ENCODE assay signal across 1 cellular context in genomic region chr6:138521800-138522199, GRCh38.
TF ChIP-seq lines count a peak whose summit lies in the region.

No MANE protein-coding gene starts in this region.

TF ChIP-seq in WTC11, 78 proteins besides CTCF, POLR2A, EP300 and RAD21 (continued from another document):
- TF ChIP-seq AFF4 (CRISPR knock-in tag; IDR thresholded peaks at IDR 0.05; ENCODE audit: borderline replicate concordance) = no peak
- TF ChIP-seq RELA (CRISPR knock-in tag; IDR thresholded peaks at IDR 0.05; ENCODE audit: borderline replicate concordance) = no peak
- TF ChIP-seq, protein P1, sequence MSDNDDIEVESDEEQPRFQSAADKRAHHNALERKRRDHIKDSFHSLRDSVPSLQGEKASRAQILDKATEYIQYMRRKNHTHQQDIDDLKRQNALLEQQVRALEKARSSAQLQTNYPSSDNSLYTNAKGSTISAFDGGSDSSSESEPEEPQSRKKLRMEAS (CRISPR knock-in tag; IDR thresholded peaks at IDR 0.05) = no peak
- TF ChIP-seq, protein P2, sequence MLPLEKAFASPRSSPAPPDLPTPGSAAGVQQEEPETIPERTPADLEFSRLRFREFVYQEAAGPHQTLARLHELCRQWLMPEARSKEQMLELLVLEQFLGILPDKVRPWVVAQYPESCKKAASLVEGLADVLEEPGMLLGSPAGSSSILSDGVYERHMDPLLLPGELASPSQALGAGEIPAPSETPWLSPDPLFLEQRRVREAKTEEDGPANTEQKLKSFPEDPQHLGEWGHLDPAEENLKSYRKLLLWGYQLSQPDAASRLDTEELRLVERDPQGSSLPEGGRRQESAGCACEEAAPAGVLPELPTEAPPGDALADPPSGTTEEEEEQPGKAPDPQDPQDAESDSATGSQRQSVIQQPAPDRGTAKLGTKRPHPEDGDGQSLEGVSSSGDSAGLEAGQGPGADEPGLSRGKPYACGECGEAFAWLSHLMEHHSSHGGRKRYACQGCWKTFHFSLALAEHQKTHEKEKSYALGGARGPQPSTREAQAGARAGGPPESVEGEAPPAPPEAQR (CRISPR knock-in tag; IDR thresholded peaks at IDR 0.05) = no peak
- no peak for TF ChIP-seq FOXK1 (CRISPR knock-in tag; IDR thresholded peaks at IDR 0.05)
- TF ChIP-seq, protein P3, sequence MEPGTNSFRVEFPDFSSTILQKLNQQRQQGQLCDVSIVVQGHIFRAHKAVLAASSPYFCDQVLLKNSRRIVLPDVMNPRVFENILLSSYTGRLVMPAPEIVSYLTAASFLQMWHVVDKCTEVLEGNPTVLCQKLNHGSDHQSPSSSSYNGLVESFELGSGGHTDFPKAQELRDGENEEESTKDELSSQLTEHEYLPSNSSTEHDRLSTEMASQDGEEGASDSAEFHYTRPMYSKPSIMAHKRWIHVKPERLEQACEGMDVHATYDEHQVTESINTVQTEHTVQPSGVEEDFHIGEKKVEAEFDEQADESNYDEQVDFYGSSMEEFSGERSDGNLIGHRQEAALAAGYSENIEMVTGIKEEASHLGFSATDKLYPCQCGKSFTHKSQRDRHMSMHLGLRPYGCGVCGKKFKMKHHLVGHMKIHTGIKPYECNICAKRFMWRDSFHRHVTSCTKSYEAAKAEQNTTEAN (CRISPR knock-in tag; IDR thresholded peaks at IDR 0.05) = no peak
- TF ChIP-seq NFYB (CRISPR knock-in tag; conservative IDR thresholded peaks at IDR 0.05; ENCODE audit: low read depth) = no peak
- TF ChIP-seq, protein P4, sequence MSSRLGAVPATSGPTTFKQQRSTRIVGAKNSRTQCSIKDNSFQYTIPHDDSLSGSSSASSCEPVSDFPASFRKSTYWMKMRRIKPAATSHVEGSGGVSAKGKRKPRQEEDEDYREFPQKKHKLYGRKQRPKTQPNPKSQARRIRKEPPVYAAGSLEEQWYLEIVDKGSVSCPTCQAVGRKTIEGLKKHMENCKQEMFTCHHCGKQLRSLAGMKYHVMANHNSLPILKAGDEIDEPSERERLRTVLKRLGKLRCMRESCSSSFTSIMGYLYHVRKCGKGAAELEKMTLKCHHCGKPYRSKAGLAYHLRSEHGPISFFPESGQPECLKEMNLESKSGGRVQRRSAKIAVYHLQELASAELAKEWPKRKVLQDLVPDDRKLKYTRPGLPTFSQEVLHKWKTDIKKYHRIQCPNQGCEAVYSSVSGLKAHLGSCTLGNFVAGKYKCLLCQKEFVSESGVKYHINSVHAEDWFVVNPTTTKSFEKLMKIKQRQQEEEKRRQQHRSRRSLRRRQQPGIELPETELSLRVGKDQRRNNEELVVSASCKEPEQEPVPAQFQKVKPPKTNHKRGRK (CRISPR knock-in tag; IDR thresholded peaks at IDR 0.05; ENCODE audit: borderline replicate concordance) = no peak
- no peak for TF ChIP-seq SMAD4 (CRISPR knock-in tag; IDR thresholded peaks at IDR 0.05)
- no peak for TF ChIP-seq JUN (CRISPR knock-in tag; IDR thresholded peaks at IDR 0.05)
